ENCODE assay signal across 1 cellular context in the genomic region with DNA sequence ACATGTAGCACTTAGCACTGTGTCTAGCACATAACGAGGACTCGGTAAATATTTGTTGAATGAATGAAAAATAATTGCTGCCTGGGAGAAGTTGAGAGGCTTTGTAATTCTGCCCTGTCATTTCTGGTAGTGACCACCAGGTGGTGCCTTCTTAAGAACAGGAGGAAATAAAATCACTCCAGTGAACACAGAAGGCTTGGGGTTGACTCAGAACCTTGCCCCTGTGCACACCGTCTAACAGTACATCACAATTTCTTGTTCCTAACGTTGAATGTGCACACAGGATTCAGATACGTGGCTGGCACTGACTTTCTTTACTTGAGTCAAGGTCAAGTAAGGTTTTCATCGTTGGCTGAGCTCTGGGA.
TF ChIP-seq lines count a peak whose summit lies in the region.

No MANE protein-coding gene starts in this region.

TF ChIP-seq in GM23338, 12 proteins besides CTCF, POLR2A, EP300 and RAD21 (continued from another document):
- TF ChIP-seq, protein P1, sequence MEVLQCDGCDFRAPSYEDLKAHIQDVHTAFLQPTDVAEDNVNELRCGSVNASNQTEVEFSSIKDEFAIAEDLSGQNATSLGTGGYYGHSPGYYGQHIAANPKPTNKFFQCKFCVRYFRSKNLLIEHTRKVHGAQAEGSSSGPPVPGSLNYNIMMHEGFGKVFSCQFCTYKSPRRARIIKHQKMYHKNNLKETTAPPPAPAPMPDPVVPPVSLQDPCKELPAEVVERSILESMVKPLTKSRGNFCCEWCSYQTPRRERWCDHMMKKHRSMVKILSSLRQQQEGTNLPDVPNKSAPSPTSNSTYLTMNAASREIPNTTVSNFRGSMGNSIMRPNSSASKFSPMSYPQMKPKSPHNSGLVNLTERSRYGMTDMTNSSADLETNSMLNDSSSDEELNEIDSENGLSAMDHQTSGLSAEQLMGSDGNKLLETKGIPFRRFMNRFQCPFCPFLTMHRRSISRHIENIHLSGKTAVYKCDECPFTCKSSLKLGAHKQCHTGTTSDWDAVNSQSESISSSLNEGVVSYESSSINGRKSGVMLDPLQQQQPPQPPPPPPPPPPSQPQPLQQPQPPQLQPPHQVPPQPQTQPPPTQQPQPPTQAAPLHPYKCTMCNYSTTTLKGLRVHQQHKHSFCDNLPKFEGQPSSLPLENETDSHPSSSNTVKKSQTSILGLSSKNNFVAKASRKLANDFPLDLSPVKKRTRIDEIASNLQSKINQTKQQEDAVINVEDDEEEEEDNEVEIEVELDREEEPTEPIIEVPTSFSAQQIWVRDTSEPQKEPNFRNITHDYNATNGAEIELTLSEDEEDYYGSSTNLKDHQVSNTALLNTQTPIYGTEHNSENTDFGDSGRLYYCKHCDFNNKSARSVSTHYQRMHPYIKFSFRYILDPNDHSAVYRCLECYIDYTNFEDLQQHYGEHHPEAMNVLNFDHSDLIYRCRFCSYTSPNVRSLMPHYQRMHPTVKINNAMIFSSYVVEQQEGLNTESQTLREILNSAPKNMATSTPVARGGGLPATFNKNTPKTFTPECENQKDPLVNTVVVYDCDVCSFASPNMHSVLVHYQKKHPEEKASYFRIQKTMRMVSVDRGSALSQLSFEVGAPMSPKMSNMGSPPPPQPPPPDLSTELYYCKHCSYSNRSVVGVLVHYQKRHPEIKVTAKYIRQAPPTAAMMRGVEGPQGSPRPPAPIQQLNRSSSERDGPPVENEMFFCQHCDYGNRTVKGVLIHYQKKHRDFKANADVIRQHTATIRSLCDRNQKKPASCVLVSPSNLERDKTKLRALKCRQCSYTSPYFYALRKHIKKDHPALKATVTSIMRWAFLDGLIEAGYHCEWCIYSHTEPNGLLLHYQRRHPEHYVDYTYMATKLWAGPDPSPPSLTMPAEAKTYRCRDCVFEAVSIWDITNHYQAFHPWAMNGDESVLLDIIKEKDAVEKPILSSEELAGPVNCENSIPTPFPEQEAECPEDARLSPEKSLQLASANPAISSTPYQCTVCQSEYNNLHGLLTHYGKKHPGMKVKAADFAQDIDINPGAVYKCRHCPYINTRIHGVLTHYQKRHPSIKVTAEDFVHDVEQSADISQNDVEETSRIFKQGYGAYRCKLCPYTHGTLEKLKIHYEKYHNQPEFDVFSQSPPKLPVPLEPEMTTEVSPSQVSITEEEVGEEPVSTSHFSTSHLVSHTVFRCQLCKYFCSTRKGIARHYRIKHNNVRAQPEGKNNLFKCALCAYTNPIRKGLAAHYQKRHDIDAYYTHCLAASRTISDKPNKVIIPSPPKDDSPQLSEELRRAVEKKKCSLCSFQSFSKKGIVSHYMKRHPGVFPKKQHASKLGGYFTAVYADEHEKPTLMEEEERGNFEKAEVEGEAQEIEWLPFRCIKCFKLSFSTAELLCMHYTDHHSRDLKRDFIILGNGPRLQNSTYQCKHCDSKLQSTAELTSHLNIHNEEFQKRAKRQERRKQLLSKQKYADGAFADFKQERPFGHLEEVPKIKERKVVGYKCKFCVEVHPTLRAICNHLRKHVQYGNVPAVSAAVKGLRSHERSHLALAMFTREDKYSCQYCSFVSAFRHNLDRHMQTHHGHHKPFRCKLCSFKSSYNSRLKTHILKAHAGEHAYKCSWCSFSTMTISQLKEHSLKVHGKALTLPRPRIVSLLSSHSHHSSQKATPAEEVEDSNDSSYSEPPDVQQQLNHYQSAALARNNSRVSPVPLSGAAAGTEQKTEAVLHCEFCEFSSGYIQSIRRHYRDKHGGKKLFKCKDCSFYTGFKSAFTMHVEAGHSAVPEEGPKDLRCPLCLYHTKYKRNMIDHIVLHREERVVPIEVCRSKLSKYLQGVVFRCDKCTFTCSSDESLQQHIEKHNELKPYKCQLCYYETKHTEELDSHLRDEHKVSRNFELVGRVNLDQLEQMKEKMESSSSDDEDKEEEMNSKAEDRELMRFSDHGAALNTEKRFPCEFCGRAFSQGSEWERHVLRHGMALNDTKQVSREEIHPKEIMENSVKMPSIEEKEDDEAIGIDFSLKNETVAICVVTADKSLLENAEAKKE (CRISPR knock-in tag; IDR thresholded peaks at IDR 0.05), result no peak
- no peak for TF ChIP-seq EZH2phosphoT487 (IDR thresholded peaks at IDR 0.05; ENCODE audit: unreplicated experiment)
- TF ChIP-seq JUNB (IDR thresholded peaks at IDR 0.05; ENCODE audit: unreplicated experiment), result no peak
- TF ChIP-seq, protein P2, sequence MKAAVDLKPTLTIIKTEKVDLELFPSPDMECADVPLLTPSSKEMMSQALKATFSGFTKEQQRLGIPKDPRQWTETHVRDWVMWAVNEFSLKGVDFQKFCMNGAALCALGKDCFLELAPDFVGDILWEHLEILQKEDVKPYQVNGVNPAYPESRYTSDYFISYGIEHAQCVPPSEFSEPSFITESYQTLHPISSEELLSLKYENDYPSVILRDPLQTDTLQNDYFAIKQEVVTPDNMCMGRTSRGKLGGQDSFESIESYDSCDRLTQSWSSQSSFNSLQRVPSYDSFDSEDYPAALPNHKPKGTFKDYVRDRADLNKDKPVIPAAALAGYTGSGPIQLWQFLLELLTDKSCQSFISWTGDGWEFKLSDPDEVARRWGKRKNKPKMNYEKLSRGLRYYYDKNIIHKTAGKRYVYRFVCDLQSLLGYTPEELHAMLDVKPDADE (IDR thresholded peaks at IDR 0.05), result no peak
- TF ChIP-seq ZNF331 (CRISPR knock-in tag; IDR thresholded peaks at IDR 0.05; ENCODE audit: low read depth), result no peak
- no peak for TF ChIP-seq POLR2AphosphoS5 (IDR thresholded peaks at IDR 0.05; ENCODE audit: low read depth)
- no peak for TF ChIP-seq EZH2 (IDR thresholded peaks at IDR 0.05; ENCODE audit: low read depth, unreplicated experiment)
- TF ChIP-seq CREB1 (CRISPR knock-in tag; IDR thresholded peaks at IDR 0.05; ENCODE audit: low read depth), result no peak
- no peak for TF ChIP-seq NANOG (IDR thresholded peaks at IDR 0.05; ENCODE audit: borderline replicate concordance)
